ENCODE assay signal across 18 cellular contexts in the genomic region with DNA sequence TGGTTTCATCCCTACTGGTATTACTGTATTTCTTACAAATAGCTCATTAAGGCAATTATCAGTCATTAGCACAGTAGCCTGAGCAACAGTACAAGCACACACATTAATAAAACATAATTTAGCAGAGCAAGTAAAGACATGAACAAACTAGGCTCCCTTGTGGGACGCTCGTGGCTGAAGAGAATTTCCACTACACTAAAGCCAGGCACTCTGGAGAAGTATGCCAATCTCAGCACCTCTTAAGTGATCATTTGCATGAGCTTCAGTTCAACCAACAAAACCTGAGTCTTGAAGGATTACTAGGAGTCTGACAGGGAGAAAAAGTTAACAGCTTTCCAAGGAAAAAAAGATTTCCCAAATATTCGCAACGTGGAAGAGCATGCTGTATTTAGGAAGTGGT.
A peak's percentile ranks its signal among the peaks of the same experiment; 100 is the strongest.
DNase-seq lines count a peak whose midpoint lies in the region; ATAC-seq and TF ChIP-seq lines count a peak whose summit lies in the region.
"Had no signal": no experiment of that assay in that cellular context is flagged by ENCODE, and none has a peak within 500 bp of the region (broad histone marks: within the 10 kb centered on the region; RNA-seq: fewer than 3 reads in every experiment).

No MANE protein-coding gene starts in this region.

- H2BK120ac ChIP-seq in mesenchymal stem cell (ENCODE audit: low read depth, low read length) = peak overlapping the region; percentile 82

- WGBS in mesenchymal stem cell = 23% methylated on average over 4 of the region's 4 CpGs
- 36% methylated on average over 4 of the region's 4 CpGs for WGBS in suprapubic skin

- no peaks in the 10 kb centered on the region for H3K79me1 ChIP-seq in mesenchymal stem cell (replicated peaks; ENCODE audit: low read length, poor library complexity, severe bottlenecking)

- H3K9me3 Mint-ChIP-seq in chondrocyte (ENCODE audit: low read depth) = peaks cover 2% of the 10 kb centered on the region
- H3K9me3 Mint-ChIP-seq: activated T-cell treated with anti-CD3 and anti-CD28 coated beads, Interleukin-2, amount 50 U/mL, for 4 hours had no signal

- H3K27me3 ChIP-seq in mesenchymal stem cell (ENCODE audit: control insufficient read depth in 1 of 2, insufficient read depth in 1 of 2, low read length in 2 of 2) (no peaks in the 10 kb centered on the region), suprapubic skin (no peaks in the 10 kb centered on the region)

- peak overlapping the region; percentile 57 for H3K9ac ChIP-seq in mesenchymal stem cell (ENCODE audit: low read length)

- H3K18ac ChIP-seq in mesenchymal stem cell (ENCODE audit: low read depth in 1 of 2, low read length in 2 of 2) = peak overlapping the region; percentile 6 to 85

- no peak for TF ChIP-seq EP300 in suprapubic skin (IDR thresholded peaks at IDR 0.05)

- H4K91ac ChIP-seq in mesenchymal stem cell (ENCODE audit: low read length) = no peak overlapping the region

- TF ChIP-seq CTCF in chondrocyte (IDR thresholded peaks at IDR 0.05) = no peak
- no peak for TF ChIP-seq CTCF in suprapubic skin (IDR thresholded peaks at IDR 0.05)

- ATAC-seq in GM19463 (IDR thresholded peaks at IDR 0.05; ENCODE audit: unreplicated experiment) (no peak), GM21423 (IDR thresholded peaks at IDR 0.05; ENCODE audit: unreplicated experiment) (no peak)
- ATAC-seq: activated T-cell treated with anti-CD3 and anti-CD28 coated beads, Interleukin-2, amount 50 U/mL, for 4 hours; K562; stimulated activated naive CD8-positive, alpha-beta T cell treated with anti-CD3 and anti-CD28 coated beads, Interleukin-15, Interleukin-2, amounts not matched to agents 100 U/mL and 50 U/mL, for 24 hours had no signal

- no peaks in the 10 kb centered on the region for H3K36me3 ChIP-seq in mesenchymal stem cell (ENCODE audit: control insufficient read depth in 1 of 2, insufficient read depth in 2 of 2, low read depth in 1 of 2, low read length in 2 of 2)
- no peaks in the 10 kb centered on the region for H3K36me3 ChIP-seq in suprapubic skin

- H2AK5ac ChIP-seq in mesenchymal stem cell (ENCODE audit: low read length, severe bottlenecking) = no peak overlapping the region

- peak overlapping the region in 1 of 2 experiments; percentile 37 for H2BK12ac ChIP-seq in mesenchymal stem cell (ENCODE audit: low read length in 2 of 2)

- no peak overlapping the region for H2BK5ac ChIP-seq in mesenchymal stem cell (ENCODE audit: low read depth, low read length, poor library complexity, severe bottlenecking)

- H3K4me1 Mint-ChIP-seq in chondrocyte (ENCODE audit: low read depth) = peaks cover 19% of the 10 kb centered on the region

- H3K36me3 Mint-ChIP-seq in chondrocyte (ENCODE audit: low read depth) = no peaks in the 10 kb centered on the region

- H3K27ac Mint-ChIP-seq in chondrocyte (ENCODE audit: unreplicated experiment) = peak overlapping the region; percentile 4

- no peak overlapping the region for H2AFZ ChIP-seq in mesenchymal stem cell (ENCODE audit: low read depth, low read length)

- H3K23ac ChIP-seq in mesenchymal stem cell (ENCODE audit: low read length in 2 of 2) = no peak overlapping the region

- no peak overlapping the region for H2BK15ac ChIP-seq in mesenchymal stem cell (ENCODE audit: low read depth, poor library complexity, severe bottlenecking)

- no peak overlapping the region for H3K27ac ChIP-seq in mesenchymal stem cell (ENCODE audit: low read length, poor library complexity, severe bottlenecking)
- H3K27ac ChIP-seq in suprapubic skin = peak overlapping the region; percentile 10
- H3K27ac ChIP-seq: SK-N-MC had no signal

- H3K4me3 ChIP-seq in mesenchymal stem cell (ENCODE audit: insufficient read depth in 1 of 2, low read depth in 1 of 2, low read length in 2 of 2) = no peak overlapping the region
- no peak overlapping the region for H3K4me3 ChIP-seq in suprapubic skin
- H3K4me3 ChIP-seq: K562, SK-N-MC had no signal

- H4K8ac ChIP-seq in mesenchymal stem cell (ENCODE audit: low read length) = peak overlapping the region; percentile 45

- DNase-seq in NCI-H1105 treated with DMSO at 0.1 percent for 48 hours (lab: John Stamatoyannopoulos, UW) (peak; percentile 95), chondrocyte (ENCODE audit: low spot score) (no peak), mesenchymal stem cell (no peak), suprapubic skin (ENCODE audit: low spot score in 2 of 2) (no peak), iPS-NIHi7 (ENCODE audit: extremely low spot score) (no peak), HK-2 (ENCODE audit: unreplicated experiment) (no peak)
- DNase-seq: activated CD4-positive, alpha-beta T cell treated with anti-CD3 and anti-CD28 coated beads, Interleukin-2, amount 50 U/mL, for 1 hour; activated T-cell treated with anti-CD3 and anti-CD28 coated beads, Interleukin-2, amount 50 U/mL, for 4 hours; cerebellar nuclear complex; kidney glomerular epithelial cell; NCI-H446; posterior cingulate gyrus; stimulated activated naive CD8-positive, alpha-beta T cell treated with anti-CD3 and anti-CD28 coated beads, Interleukin-15, Interleukin-2, amounts not matched to agents 100 U/mL and 50 U/mL, for 24 hours had no signal

- no peaks in the 10 kb centered on the region for H3K4me1 ChIP-seq in mesenchymal stem cell (ENCODE audit: control insufficient read depth, insufficient read depth, low read depth, low read length)
- peaks cover 13% of the 10 kb centered on the region for H3K4me1 ChIP-seq in suprapubic skin

- no peaks in the 10 kb centered on the region for H3K27me3 Mint-ChIP-seq in chondrocyte (ENCODE audit: low read depth)
- H3K27me3 Mint-ChIP-seq: B cell had no signal

- no peak overlapping the region for H3K4me2 ChIP-seq in mesenchymal stem cell (ENCODE audit: low read length, poor library complexity, severe bottlenecking)

- H3K4me3 Mint-ChIP-seq in chondrocyte (ENCODE audit: unreplicated experiment) = no peak overlapping the region
- H3K4me3 Mint-ChIP-seq: activated T-cell treated with anti-CD3 and anti-CD28 coated beads, Interleukin-2, amount 50 U/mL, for 4 hours; B cell had no signal

- peak overlapping the region in 1 of 2 experiments; percentile 35 for H3K4ac ChIP-seq in mesenchymal stem cell (ENCODE audit: low read depth in 1 of 2, low read length in 2 of 2)

- H3K9me3 ChIP-seq in mesenchymal stem cell (ENCODE audit: control insufficient read depth, low read length) (no peaks in the 10 kb centered on the region), suprapubic skin (no peaks in the 10 kb centered on the region)

- TF ChIP-seq POLR2A in suprapubic skin (IDR thresholded peaks at IDR 0.05) = no peak

- H3K14ac ChIP-seq in mesenchymal stem cell (ENCODE audit: low read length in 2 of 2) = no peak overlapping the region
